6 cellular contexts compared by ENCODE assay signal in the genomic region with DNA sequence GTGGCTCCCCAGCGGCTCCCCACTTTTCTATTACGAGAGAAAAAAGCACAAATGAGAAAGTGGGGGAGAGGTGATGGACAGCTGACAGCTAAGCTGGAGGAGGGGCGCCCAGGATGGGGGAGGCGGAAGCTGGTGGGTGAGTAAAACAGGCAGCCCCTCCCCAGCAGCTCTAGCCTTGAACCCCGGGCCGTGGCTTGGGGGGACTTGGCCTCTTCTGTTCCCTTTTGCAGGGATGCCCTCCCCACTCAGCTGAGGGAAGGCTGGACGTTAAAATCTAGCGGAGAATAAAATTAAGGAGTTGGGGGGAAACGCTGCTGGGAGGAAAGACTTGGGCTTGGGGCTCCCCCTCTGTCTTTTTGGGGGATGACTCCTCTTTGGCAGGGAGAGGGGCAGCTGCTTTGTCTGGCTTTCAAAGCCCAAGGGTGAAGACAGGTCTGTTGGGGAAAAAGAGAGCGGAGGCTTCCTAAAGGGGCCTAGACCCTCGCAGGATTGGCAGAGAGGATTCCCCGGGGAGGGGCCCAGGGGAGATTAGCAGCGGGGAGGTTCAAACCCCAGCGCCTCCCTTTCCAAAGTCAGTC. TPM values are rescaled to one million over a fixed set of nuclear protein-coding genes. Genes with fewer than 3 reads are reported as not detected.
A peak's percentile ranks its signal among the peaks of the same experiment; 100 is the strongest.
DNase-seq lines count a peak whose midpoint lies in the region; TF ChIP-seq lines count a peak whose summit lies in the region.

No MANE protein-coding gene starts in this region.

- no peaks in the 10 kb centered on the region for H3K4me1 ChIP-seq in ACC112 (ENCODE audit: control insufficient read depth, insufficient read depth, low read length, unreplicated experiment)
- H3K4me1 ChIP-seq in liver (ENCODE audit: control insufficient read depth in 4 of 4, insufficient read depth in 4 of 4, low read length in 3 of 4) = peaks cover 1 to 12% (median 8%) of the 10 kb centered on the region in 4 donors

- H3K4me3 ChIP-seq in ACC112 (ENCODE audit: low read depth, low read length) (peak overlapping the region; percentile 87), liver (ENCODE audit: low read depth in 1 of 3, low read length in 3 of 3) (peak overlapping the region in 2 of 3 donors; percentile 89 to 93)

- H2AFZ ChIP-seq in ACC112 (ENCODE audit: low read length, unreplicated experiment) = no peak overlapping the region

- H3K27ac ChIP-seq in ACC112 (ENCODE audit: low read depth, low read length) (peak overlapping the region; percentile 48), liver (ENCODE audit: low read depth in 1 of 2, low read length in 2 of 2) (peak overlapping the region; percentile 95 to 96)

- no peaks in the 10 kb centered on the region for H3K79me2 ChIP-seq in ACC112 (ENCODE audit: control insufficient read depth, insufficient read depth, low read length, unreplicated experiment)

- peaks cover 0 to 5% (median 3%) of the 10 kb centered on the region in 4 donors for H3K9me3 ChIP-seq in liver (ENCODE audit: control insufficient read depth in 4 of 4, low read length in 3 of 4)

- no peaks in the 10 kb centered on the region for H3K27me3 ChIP-seq in ACC112 (ENCODE audit: insufficient read depth, low read length)
- no peaks in the 10 kb centered on the region for H3K27me3 ChIP-seq in liver (ENCODE audit: control insufficient read depth in 4 of 4, insufficient read depth in 4 of 4, low read length in 3 of 4)

- no peak for TF ChIP-seq RAD21 in liver (IDR thresholded peaks at IDR 0.05)

- H3K36me3 ChIP-seq in ACC112 (ENCODE audit: insufficient read depth, low read length) (peaks cover 14% of the 10 kb centered on the region; the same call in 1 of the 2 replicates), liver (ENCODE audit: control insufficient read depth in 4 of 4, insufficient read depth in 3 of 4, low read depth in 1 of 4, low read length in 3 of 4) (peaks cover 0 to 8% (median 4%) of the 10 kb centered on the region in 4 donors)

- WGBS in liver = 38% methylated on average over 14 of the region's 14 CpGs

- no peak for TF ChIP-seq CTCF in liver (IDR thresholded peaks at IDR 0.05; ENCODE audit: low read depth, low read length, missing input control)

- no peak overlapping the region for H3K9ac ChIP-seq in liver (ENCODE audit: low read depth in 1 of 2, low read length in 2 of 2)

- DNase-seq in H4 (ENCODE audit: low spot score) = peak; percentile 8
- DNase-seq in activated CD8-positive, alpha-beta memory T cell treated with anti-CD3 and anti-CD28 coated beads, Interleukin-2, amount 50 U/mL, for 48 hours = peak; percentile 77
- no peak for DNase-seq in NCI-H187 treated with DMSO at 0.1 percent for 48 hours (lab: John Stamatoyannopoulos, UW)
- no peak for DNase-seq in NCI-H1694 treated with DMSO at 0.1 percent for 48 hours (lab: John Stamatoyannopoulos, UW)

TF ChIP-seq in liver, 16 proteins besides CTCF, POLR2A, EP300 and RAD21:
- TF ChIP-seq, protein P1, sequence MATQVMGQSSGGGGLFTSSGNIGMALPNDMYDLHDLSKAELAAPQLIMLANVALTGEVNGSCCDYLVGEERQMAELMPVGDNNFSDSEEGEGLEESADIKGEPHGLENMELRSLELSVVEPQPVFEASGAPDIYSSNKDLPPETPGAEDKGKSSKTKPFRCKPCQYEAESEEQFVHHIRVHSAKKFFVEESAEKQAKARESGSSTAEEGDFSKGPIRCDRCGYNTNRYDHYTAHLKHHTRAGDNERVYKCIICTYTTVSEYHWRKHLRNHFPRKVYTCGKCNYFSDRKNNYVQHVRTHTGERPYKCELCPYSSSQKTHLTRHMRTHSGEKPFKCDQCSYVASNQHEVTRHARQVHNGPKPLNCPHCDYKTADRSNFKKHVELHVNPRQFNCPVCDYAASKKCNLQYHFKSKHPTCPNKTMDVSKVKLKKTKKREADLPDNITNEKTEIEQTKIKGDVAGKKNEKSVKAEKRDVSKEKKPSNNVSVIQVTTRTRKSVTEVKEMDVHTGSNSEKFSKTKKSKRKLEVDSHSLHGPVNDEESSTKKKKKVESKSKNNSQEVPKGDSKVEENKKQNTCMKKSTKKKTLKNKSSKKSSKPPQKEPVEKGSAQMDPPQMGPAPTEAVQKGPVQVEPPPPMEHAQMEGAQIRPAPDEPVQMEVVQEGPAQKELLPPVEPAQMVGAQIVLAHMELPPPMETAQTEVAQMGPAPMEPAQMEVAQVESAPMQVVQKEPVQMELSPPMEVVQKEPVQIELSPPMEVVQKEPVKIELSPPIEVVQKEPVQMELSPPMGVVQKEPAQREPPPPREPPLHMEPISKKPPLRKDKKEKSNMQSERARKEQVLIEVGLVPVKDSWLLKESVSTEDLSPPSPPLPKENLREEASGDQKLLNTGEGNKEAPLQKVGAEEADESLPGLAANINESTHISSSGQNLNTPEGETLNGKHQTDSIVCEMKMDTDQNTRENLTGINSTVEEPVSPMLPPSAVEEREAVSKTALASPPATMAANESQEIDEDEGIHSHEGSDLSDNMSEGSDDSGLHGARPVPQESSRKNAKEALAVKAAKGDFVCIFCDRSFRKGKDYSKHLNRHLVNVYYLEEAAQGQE (IDR thresholded peaks at IDR 0.05) = no peak
- TF ChIP-seq SP1 (IDR thresholded peaks at IDR 0.05) (no peak), GABPA (IDR thresholded peaks at IDR 0.05 in 1 of 2, conservative IDR thresholded peaks at IDR 0.05 in 1 of 2) (no peak), FOXA1 (IDR thresholded peaks at IDR 0.05) (no peak), HNF4A (conservative IDR thresholded peaks at IDR 0.05) (no peak), FOXA2 (IDR thresholded peaks at IDR 0.05) (no peak), JUND (IDR thresholded peaks at IDR 0.05) (no peak), HNF4G (IDR thresholded peaks at IDR 0.05) (no peak), RXRA (IDR thresholded peaks at IDR 0.05) (no peak), YY1 (IDR thresholded peaks at IDR 0.05) (no peak), TAF1 (conservative IDR thresholded peaks at IDR 0.05) (no peak), NR2F2 (IDR thresholded peaks at IDR 0.05) (no peak), EGR1 (IDR thresholded peaks at IDR 0.05; ENCODE audit: low read depth in 2 of 2) (no peak)
- TF ChIP-seq, protein P2, sequence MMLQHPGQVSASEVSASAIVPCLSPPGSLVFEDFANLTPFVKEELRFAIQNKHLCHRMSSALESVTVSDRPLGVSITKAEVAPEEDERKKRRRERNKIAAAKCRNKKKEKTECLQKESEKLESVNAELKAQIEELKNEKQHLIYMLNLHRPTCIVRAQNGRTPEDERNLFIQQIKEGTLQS (IDR thresholded peaks at IDR 0.05) = no peak
- TF ChIP-seq, protein P3, sequence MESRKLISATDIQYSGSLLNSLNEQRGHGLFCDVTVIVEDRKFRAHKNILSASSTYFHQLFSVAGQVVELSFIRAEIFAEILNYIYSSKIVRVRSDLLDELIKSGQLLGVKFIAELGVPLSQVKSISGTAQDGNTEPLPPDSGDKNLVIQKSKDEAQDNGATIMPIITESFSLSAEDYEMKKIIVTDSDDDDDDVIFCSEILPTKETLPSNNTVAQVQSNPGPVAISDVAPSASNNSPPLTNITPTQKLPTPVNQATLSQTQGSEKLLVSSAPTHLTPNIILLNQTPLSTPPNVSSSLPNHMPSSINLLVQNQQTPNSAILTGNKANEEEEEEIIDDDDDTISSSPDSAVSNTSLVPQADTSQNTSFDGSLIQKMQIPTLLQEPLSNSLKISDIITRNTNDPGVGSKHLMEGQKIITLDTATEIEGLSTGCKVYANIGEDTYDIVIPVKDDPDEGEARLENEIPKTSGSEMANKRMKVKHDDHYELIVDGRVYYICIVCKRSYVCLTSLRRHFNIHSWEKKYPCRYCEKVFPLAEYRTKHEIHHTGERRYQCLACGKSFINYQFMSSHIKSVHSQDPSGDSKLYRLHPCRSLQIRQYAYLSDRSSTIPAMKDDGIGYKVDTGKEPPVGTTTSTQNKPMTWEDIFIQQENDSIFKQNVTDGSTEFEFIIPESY (IDR thresholded peaks at IDR 0.05) = no peak
- TF ChIP-seq, protein P4, sequence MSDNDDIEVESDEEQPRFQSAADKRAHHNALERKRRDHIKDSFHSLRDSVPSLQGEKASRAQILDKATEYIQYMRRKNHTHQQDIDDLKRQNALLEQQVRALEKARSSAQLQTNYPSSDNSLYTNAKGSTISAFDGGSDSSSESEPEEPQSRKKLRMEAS (IDR thresholded peaks at IDR 0.05) = no peak

RNA-seq across cellular contexts. Expression of a gene that starts 1.4 kb away (rescaled TPM):
- 20.0 and 21.8 TPM in 2 replicates for total RNA-seq in H4 (2014; rRNA removed; shearing (Covaris generic))
- total RNA-seq in liver = 10 to 100 TPM in 1 of 2 donors, 1 to 10 TPM in 1; 6.4 to 33.0 TPM
- 10 to 100 TPM in 1 of 2 donors, 1 to 10 TPM in 1; 2.1 to 11.7 TPM for polyA plus RNA-seq in liver

RNA-seq across cellular contexts. Expression of a gene that starts 6.4 kb away (rescaled TPM):
- total RNA-seq in H4 (2014; rRNA removed; shearing (Covaris generic)) = not detected in 2 replicates
- under 1 TPM in 1 of 2 donors, not detected in 1; 0.25 TPM for total RNA-seq in liver
- polyA plus RNA-seq in liver = not detected

RNA-seq across cellular contexts. Expression of a gene that starts 19.4 kb away (rescaled TPM):
- 0.35 and 3.3 TPM in 2 replicates for total RNA-seq in H4 (2014; rRNA removed; shearing (Covaris generic))
- total RNA-seq in liver = 1 to 10 TPM in 1 of 2 donors, under 1 TPM in 1; 0.28 to 3.8 TPM
- 1 to 10 TPM; 1.8 to 3.9 TPM for polyA plus RNA-seq in liver

RNA-seq across cellular contexts. Expression of a gene that starts 25.6 kb away (rescaled TPM):
- 36.9 and 48.1 TPM in 2 replicates for total RNA-seq in H4 (2014; rRNA removed; shearing (Covaris generic))
- total RNA-seq in liver = 10 to 100 TPM; 28.5 to 51.9 TPM
- 10 to 100 TPM; 15.5 to 72.4 TPM for polyA plus RNA-seq in liver

RNA-seq across cellular contexts. Expression of a gene that starts 30.1 kb away (rescaled TPM):
- 1.4 and 2.0 TPM in 2 replicates for total RNA-seq in H4 (2014; rRNA removed; shearing (Covaris generic))
- total RNA-seq in liver = 1 to 10 TPM; 1.4 to 6.6 TPM
- 10 to 100 TPM in 1 of 2 donors, 1 to 10 TPM in 1; 5.3 to 17.9 TPM for polyA plus RNA-seq in liver

Comparison
In these comparisons a context has a peak if more than half of its experiments do, and no peak if none do; other contexts are left out.
1. DNase-seq: peak in H4 (single experiment) and activated CD8-positive, alpha-beta memory T cell treated with anti-CD3 and anti-CD28 coated beads, Interleukin-2, amount 50 U/mL, for 48 hours (single experiment); none in NCI-H187 treated with DMSO at 0.1 percent for 48 hours (single experiment) and NCI-H1694 treated with DMSO at 0.1 percent for 48 hours (single experiment).